Comparison of ENCODE assay signal across 21 cellular contexts in genomic region chr5:75260708-75261107, GRCh38. TPM values are rescaled to one million over a fixed set of nuclear protein-coding genes. Genes with fewer than 3 reads are reported as not detected.
"Had no signal": no experiment of that assay in that cellular context is flagged by ENCODE, and none has a peak within 500 bp of the region (broad histone marks: within the 10 kb centered on the region; RNA-seq: fewer than 3 reads in every experiment).

No MANE protein-coding gene starts in this region.

- H3K36me3 ChIP-seq: left lung, stomach, suprapubic skin, tibial nerve had no signal

- H3K4me3 ChIP-seq: left lung, lung, skin epidermis, stomach, suprapubic skin, tibial nerve had no signal

- DNase-seq: activated CD4-positive, alpha-beta T cell treated with anti-CD3 and anti-CD28 coated beads for 1 hour; activated CD4-positive, alpha-beta T cell treated with anti-CD3 and anti-CD28 coated beads, Interleukin-2, amount 50 U/mL, for 1 hour; activated CD8-positive, alpha-beta T cell treated with anti-CD3 and anti-CD28 coated beads, Interleukin-2, amount 10 ng/mL, durations not matched to agents 7 days and 5 days; activated gamma-delta T cell; activated naive CD4-positive, alpha-beta T cell treated with anti-CD3 and anti-CD28 coated beads, Interleukin-2, amount 50 U/mL, for 16 hours; activated naive CD8-positive, alpha-beta T cell treated with anti-CD3 and anti-CD28 coated beads, Interleukin-2, amount 50 U/mL, for 24 hours; dermis blood vessel endothelial cell; effector CD8-positive, alpha-beta T cell; foreskin melanocyte; head of caudate nucleus; left lung; natural killer cell; right cardiac atrium; stimulated activated CD4-positive, alpha-beta T cell treated with anti-CD3 and anti-CD28 coated beads, Interleukin-2, amount 100 ng/mL, for 24 hours; stomach; T-cell had no signal

- ATAC-seq: activated CD8-positive, alpha-beta T cell treated with anti-CD3 and anti-CD28 coated beads, Interleukin-2, amount 10 ng/mL, durations not matched to agents 7 days and 5 days; activated naive CD8-positive, alpha-beta T cell treated with anti-CD3 and anti-CD28 coated beads, Interleukin-2, amount 50 U/mL, for 24 hours; left lung; natural killer cell; right cardiac atrium; stimulated activated memory B cell treated with anti-CD40 and anti-IgM and Interleukin-4, amounts not matched to agents 10 μg/mL and 1 μg/mL and 100 μg/mL, for 72 hours; T-cell had no signal

- H3K27me3 ChIP-seq: left lung, suprapubic skin, tibial nerve had no signal

- H3K9me3 ChIP-seq: suprapubic skin had no signal

- H3K27ac ChIP-seq: left lung, skin epidermis, stomach, suprapubic skin, tibial nerve had no signal

- H3K4me1 ChIP-seq: left lung, suprapubic skin, tibial nerve had no signal

RNA-seq across cellular contexts. Expression of gene ANKRD31, which starts 24.0 kb away (rescaled TPM):
- total RNA-seq: dermis blood vessel endothelial cell had no signal
